ENCODE assay signal across 1 cellular context in the genomic region with DNA sequence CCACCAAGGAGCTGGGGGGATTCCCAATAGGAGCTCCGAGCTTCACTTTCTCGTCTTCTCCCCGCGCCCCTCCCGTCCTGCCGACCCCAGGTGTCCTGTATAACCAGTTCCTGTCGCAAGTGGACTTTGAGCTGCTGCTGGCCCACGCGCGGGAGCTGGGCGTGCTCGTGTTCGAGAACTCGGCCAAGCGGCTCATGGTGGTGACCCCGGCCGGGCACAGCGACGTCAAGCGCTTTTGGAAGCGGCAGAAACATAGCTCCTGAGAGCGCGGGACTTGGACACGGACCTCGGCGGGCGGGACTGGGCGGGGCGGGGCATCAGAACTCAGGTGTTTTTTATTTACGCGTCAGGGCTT.
TF ChIP-seq lines count a peak whose summit lies in the region.

No MANE protein-coding gene starts in this region.

TF ChIP-seq in GM23338, 12 proteins besides CTCF, POLR2A, EP300 and RAD21 (continued from another document):
- TF ChIP-seq, protein P1, sequence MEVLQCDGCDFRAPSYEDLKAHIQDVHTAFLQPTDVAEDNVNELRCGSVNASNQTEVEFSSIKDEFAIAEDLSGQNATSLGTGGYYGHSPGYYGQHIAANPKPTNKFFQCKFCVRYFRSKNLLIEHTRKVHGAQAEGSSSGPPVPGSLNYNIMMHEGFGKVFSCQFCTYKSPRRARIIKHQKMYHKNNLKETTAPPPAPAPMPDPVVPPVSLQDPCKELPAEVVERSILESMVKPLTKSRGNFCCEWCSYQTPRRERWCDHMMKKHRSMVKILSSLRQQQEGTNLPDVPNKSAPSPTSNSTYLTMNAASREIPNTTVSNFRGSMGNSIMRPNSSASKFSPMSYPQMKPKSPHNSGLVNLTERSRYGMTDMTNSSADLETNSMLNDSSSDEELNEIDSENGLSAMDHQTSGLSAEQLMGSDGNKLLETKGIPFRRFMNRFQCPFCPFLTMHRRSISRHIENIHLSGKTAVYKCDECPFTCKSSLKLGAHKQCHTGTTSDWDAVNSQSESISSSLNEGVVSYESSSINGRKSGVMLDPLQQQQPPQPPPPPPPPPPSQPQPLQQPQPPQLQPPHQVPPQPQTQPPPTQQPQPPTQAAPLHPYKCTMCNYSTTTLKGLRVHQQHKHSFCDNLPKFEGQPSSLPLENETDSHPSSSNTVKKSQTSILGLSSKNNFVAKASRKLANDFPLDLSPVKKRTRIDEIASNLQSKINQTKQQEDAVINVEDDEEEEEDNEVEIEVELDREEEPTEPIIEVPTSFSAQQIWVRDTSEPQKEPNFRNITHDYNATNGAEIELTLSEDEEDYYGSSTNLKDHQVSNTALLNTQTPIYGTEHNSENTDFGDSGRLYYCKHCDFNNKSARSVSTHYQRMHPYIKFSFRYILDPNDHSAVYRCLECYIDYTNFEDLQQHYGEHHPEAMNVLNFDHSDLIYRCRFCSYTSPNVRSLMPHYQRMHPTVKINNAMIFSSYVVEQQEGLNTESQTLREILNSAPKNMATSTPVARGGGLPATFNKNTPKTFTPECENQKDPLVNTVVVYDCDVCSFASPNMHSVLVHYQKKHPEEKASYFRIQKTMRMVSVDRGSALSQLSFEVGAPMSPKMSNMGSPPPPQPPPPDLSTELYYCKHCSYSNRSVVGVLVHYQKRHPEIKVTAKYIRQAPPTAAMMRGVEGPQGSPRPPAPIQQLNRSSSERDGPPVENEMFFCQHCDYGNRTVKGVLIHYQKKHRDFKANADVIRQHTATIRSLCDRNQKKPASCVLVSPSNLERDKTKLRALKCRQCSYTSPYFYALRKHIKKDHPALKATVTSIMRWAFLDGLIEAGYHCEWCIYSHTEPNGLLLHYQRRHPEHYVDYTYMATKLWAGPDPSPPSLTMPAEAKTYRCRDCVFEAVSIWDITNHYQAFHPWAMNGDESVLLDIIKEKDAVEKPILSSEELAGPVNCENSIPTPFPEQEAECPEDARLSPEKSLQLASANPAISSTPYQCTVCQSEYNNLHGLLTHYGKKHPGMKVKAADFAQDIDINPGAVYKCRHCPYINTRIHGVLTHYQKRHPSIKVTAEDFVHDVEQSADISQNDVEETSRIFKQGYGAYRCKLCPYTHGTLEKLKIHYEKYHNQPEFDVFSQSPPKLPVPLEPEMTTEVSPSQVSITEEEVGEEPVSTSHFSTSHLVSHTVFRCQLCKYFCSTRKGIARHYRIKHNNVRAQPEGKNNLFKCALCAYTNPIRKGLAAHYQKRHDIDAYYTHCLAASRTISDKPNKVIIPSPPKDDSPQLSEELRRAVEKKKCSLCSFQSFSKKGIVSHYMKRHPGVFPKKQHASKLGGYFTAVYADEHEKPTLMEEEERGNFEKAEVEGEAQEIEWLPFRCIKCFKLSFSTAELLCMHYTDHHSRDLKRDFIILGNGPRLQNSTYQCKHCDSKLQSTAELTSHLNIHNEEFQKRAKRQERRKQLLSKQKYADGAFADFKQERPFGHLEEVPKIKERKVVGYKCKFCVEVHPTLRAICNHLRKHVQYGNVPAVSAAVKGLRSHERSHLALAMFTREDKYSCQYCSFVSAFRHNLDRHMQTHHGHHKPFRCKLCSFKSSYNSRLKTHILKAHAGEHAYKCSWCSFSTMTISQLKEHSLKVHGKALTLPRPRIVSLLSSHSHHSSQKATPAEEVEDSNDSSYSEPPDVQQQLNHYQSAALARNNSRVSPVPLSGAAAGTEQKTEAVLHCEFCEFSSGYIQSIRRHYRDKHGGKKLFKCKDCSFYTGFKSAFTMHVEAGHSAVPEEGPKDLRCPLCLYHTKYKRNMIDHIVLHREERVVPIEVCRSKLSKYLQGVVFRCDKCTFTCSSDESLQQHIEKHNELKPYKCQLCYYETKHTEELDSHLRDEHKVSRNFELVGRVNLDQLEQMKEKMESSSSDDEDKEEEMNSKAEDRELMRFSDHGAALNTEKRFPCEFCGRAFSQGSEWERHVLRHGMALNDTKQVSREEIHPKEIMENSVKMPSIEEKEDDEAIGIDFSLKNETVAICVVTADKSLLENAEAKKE (CRISPR knock-in tag; IDR thresholded peaks at IDR 0.05) = no peak
- TF ChIP-seq ZNF331 (CRISPR knock-in tag; IDR thresholded peaks at IDR 0.05; ENCODE audit: low read depth) (no peak), POLR2AphosphoS5 (IDR thresholded peaks at IDR 0.05; ENCODE audit: low read depth) (no peak), STAT1 (IDR thresholded peaks at IDR 0.05; ENCODE audit: unreplicated experiment) (no peak), NANOG (IDR thresholded peaks at IDR 0.05; ENCODE audit: borderline replicate concordance) (no peak), EZH2 (IDR thresholded peaks at IDR 0.05; ENCODE audit: low read depth, unreplicated experiment) (no peak), CREB1 (CRISPR knock-in tag; IDR thresholded peaks at IDR 0.05; ENCODE audit: low read depth) (no peak), ZNF114 (CRISPR knock-in tag; IDR thresholded peaks at IDR 0.05) (no peak), JUNB (IDR thresholded peaks at IDR 0.05; ENCODE audit: unreplicated experiment) (no peak)
- TF ChIP-seq, protein P2, sequence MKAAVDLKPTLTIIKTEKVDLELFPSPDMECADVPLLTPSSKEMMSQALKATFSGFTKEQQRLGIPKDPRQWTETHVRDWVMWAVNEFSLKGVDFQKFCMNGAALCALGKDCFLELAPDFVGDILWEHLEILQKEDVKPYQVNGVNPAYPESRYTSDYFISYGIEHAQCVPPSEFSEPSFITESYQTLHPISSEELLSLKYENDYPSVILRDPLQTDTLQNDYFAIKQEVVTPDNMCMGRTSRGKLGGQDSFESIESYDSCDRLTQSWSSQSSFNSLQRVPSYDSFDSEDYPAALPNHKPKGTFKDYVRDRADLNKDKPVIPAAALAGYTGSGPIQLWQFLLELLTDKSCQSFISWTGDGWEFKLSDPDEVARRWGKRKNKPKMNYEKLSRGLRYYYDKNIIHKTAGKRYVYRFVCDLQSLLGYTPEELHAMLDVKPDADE (IDR thresholded peaks at IDR 0.05) = no peak
- TF ChIP-seq, protein P3, sequence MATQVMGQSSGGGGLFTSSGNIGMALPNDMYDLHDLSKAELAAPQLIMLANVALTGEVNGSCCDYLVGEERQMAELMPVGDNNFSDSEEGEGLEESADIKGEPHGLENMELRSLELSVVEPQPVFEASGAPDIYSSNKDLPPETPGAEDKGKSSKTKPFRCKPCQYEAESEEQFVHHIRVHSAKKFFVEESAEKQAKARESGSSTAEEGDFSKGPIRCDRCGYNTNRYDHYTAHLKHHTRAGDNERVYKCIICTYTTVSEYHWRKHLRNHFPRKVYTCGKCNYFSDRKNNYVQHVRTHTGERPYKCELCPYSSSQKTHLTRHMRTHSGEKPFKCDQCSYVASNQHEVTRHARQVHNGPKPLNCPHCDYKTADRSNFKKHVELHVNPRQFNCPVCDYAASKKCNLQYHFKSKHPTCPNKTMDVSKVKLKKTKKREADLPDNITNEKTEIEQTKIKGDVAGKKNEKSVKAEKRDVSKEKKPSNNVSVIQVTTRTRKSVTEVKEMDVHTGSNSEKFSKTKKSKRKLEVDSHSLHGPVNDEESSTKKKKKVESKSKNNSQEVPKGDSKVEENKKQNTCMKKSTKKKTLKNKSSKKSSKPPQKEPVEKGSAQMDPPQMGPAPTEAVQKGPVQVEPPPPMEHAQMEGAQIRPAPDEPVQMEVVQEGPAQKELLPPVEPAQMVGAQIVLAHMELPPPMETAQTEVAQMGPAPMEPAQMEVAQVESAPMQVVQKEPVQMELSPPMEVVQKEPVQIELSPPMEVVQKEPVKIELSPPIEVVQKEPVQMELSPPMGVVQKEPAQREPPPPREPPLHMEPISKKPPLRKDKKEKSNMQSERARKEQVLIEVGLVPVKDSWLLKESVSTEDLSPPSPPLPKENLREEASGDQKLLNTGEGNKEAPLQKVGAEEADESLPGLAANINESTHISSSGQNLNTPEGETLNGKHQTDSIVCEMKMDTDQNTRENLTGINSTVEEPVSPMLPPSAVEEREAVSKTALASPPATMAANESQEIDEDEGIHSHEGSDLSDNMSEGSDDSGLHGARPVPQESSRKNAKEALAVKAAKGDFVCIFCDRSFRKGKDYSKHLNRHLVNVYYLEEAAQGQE (IDR thresholded peaks at IDR 0.05; ENCODE audit: unreplicated experiment) = no peak
